In the genomic region with DNA sequence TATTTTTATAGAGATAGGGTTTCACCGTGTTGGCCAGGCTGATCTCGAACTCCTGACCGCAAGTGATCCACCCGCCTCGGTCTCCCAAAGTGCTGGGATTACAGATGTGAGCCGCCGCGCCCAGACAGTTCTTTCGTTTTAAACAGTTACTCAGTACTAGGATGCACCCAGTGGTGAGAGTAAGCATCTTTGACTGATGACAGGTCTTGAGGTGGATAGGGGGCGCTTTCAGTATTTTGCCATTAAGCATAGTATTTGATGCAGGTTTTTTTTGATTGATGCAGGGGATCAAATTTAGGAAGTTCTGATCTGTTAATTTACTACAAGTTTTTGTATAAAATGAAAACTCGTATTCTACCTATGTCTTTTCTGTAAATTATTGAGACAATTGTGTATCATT, we compare ENCODE assay signal across 31 cellular contexts. TPM values are rescaled to one million over a fixed set of nuclear protein-coding genes. Genes with fewer than 3 reads are reported as not detected.
A peak's percentile ranks its signal among the peaks of the same experiment; 100 is the strongest.
DNase-seq lines count a peak whose midpoint lies in the region; ATAC-seq and TF ChIP-seq lines count a peak whose summit lies in the region.
"Had no signal": no experiment of that assay in that cellular context is flagged by ENCODE, and none has a peak within 500 bp of the region (broad histone marks: within the 10 kb centered on the region; RNA-seq: fewer than 3 reads in every experiment).

No MANE protein-coding gene starts in this region.

- ATAC-seq in foreskin keratinocyte = no peak
- no peak for ATAC-seq in body of pancreas
- no peak for ATAC-seq in GM21723 (IDR thresholded peaks at IDR 0.05; ENCODE audit: unreplicated experiment)
- ATAC-seq: mucosa of descending colon had no signal

- TF ChIP-seq POLR2A in body of pancreas (IDR thresholded peaks at IDR 0.05) = no peak

- no peak overlapping the region for H4K91ac ChIP-seq in H9 (ENCODE audit: insufficient read length, low read depth, low read length)

- no peak overlapping the region for H2BK120ac ChIP-seq in H9 (ENCODE audit: low read depth, low read length, poor library complexity, severe bottlenecking)

- no peak overlapping the region for H3K56ac ChIP-seq in H9 (ENCODE audit: insufficient read length, low read depth, low read length)

- intact Hi-C loops in body of pancreas (cut with DNase I) = no loop called here

- H4K5ac ChIP-seq in H9 (ENCODE audit: insufficient read length, low read depth, low read length) = no peak overlapping the region

- TF ChIP-seq CTCF in C4-2B (conservative IDR thresholded peaks at IDR 0.05) (peak; percentile 20), H9 (conservative IDR thresholded peaks at IDR 0.05) (peak; percentile 60), foreskin keratinocyte (conservative IDR thresholded peaks at IDR 0.05) (peak; percentile 39), body of pancreas (IDR thresholded peaks at IDR 0.05) (no peak)

- no peak overlapping the region for H3K14ac ChIP-seq in H9 (ENCODE audit: insufficient read depth, low read length)

- H3K23me2 ChIP-seq in H9 (ENCODE audit: insufficient read length, low read depth, low read length, poor library complexity, severe bottlenecking) = no peaks in the 10 kb centered on the region

- no peaks in the 10 kb centered on the region for H3K27me3 ChIP-seq in H9 (ENCODE audit: insufficient read depth, low read length)
- H3K27me3 ChIP-seq in foreskin keratinocyte = no peaks in the 10 kb centered on the region
- H3K27me3 ChIP-seq in body of pancreas = no peaks in the 10 kb centered on the region
- H3K27me3 ChIP-seq: BE2C, stomach, thyroid gland had no signal

- H3K9me3 ChIP-seq in H9 (ENCODE audit: control insufficient read depth, low read depth, low read length) = no peaks in the 10 kb centered on the region
- H3K9me3 ChIP-seq in body of pancreas = no peaks in the 10 kb centered on the region
- H3K9me3 ChIP-seq: BE2C, mucosa of descending colon, stomach, thyroid gland had no signal

- WGBS in H9 (ENCODE audit: extremely low coverage, insufficient read length, low lambda C conversion rate) = no CpG with 5 or more reads among the region's 11 CpGs
- 94% methylated on average over 11 of the region's 11 CpGs for WGBS in body of pancreas, 2 donors

- H3K4me1 ChIP-seq in H9 (ENCODE audit: insufficient read depth, low read length) (no peaks in the 10 kb centered on the region), foreskin keratinocyte (no peaks in the 10 kb centered on the region), body of pancreas (peaks cover 9% of the 10 kb centered on the region)
- H3K4me1 ChIP-seq: BE2C, thyroid gland had no signal

- no peak overlapping the region for H4K8ac ChIP-seq in H9 (replicated peaks; ENCODE audit: insufficient read length, low read depth, low read length)

- no peaks in the 10 kb centered on the region for H3K27me3 Mint-ChIP-seq in H9 (ENCODE audit: low read depth)

- H4K20me1 ChIP-seq in H9 (ENCODE audit: control insufficient read depth, insufficient read depth, insufficient read length) = no peaks in the 10 kb centered on the region

- H3K4me1 Mint-ChIP-seq in H9 = no peaks in the 10 kb centered on the region
- H3K4me1 Mint-ChIP-seq: nephron had no signal

- H3K9me3 Mint-ChIP-seq in H9 = no peaks in the 10 kb centered on the region
- H3K9me3 Mint-ChIP-seq: activated naive CD4-positive, alpha-beta T cell treated with anti-CD3 and anti-CD28 coated beads for 36 hours; nephron had no signal

- H2BK12ac ChIP-seq in H9 (ENCODE audit: insufficient read length, low read depth, low read length) = no peak overlapping the region

- H3K79me2 ChIP-seq in H9 (ENCODE audit: insufficient read depth, low read length) = no peaks in the 10 kb centered on the region

- H3K79me1 ChIP-seq in H9 (ENCODE audit: insufficient read depth, low read depth, low read length, poor library complexity, severe bottlenecking) = no peaks in the 10 kb centered on the region

- H3K36me3 ChIP-seq in body of pancreas (replicated peaks in 1 of 2; ENCODE audit: insufficient read depth in 1 of 2, low read depth in 2 of 2) = no peaks in the 10 kb centered on the region
- H3K36me3 ChIP-seq: BE2C, thyroid gland, WERI-Rb-1 had no signal

- peaks cover 9 to 43% (median 39%) of the 10 kb centered on the region in 3 experiments; a peak in 6 of 7 replicates for H3K36me3 Mint-ChIP-seq in H9 (ENCODE audit: insufficient read depth in 1 of 3, low read depth in 3 of 3)

- H3K4me3 Mint-ChIP-seq in H9 = no peak overlapping the region
- H3K4me3 Mint-ChIP-seq: activated naive CD4-positive, alpha-beta T cell treated with anti-CD3 and anti-CD28 coated beads for 36 hours; nephron had no signal

- H2BK5ac ChIP-seq in H9 (ENCODE audit: insufficient read length, low read length) = no peak overlapping the region

- H3K27ac ChIP-seq in C4-2B (no peak overlapping the region), H9 (ENCODE audit: insufficient read length, low read depth, low read length) (no peak overlapping the region), foreskin keratinocyte (no peak overlapping the region), body of pancreas (no peak overlapping the region)
- H3K27ac ChIP-seq: stomach, thyroid gland, WERI-Rb-1 had no signal

- H2BK15ac ChIP-seq in H9 (ENCODE audit: low read depth, low read length) = no peak overlapping the region

- no peak overlapping the region for H3K18ac ChIP-seq in H9 (ENCODE audit: insufficient read length, low read depth, low read length)

- no peak overlapping the region for H3K4me2 ChIP-seq in H9 (ENCODE audit: insufficient read depth, insufficient read length, low read length)

- H3K27ac Mint-ChIP-seq in H9 = no peak overlapping the region
- H3K27ac Mint-ChIP-seq: activated naive CD4-positive, alpha-beta T cell treated with anti-CD3 and anti-CD28 coated beads for 36 hours; nephron had no signal

- no peak overlapping the region for H3K23ac ChIP-seq in H9 (ENCODE audit: insufficient read length, low read depth, low read length)

- no peak overlapping the region for H2AK5ac ChIP-seq in H9 (ENCODE audit: insufficient read length, low read length)

- H3T11ph ChIP-seq in H9 (ENCODE audit: low read length) = no peak overlapping the region

- no peak overlapping the region for H3K9ac ChIP-seq in H9 (ENCODE audit: extremely low read depth, insufficient read length, low read length)

- H2AFZ ChIP-seq in H9 (ENCODE audit: low read length) = no peak overlapping the region

- H3K4ac ChIP-seq in H9 (ENCODE audit: low read depth, low read length) = no peak overlapping the region

- no peak for DNase-seq in H9
- peak; percentile 11 for DNase-seq in RPMI8226
- no peak for DNase-seq in foreskin keratinocyte
- DNase-seq in HuH-7.5 (ENCODE audit: low spot score) = no peak
- DNase-seq in body of pancreas = no peak
- DNase-seq in activated CD8-positive, alpha-beta memory T cell treated with anti-CD3 and anti-CD28 coated beads, Interleukin-2, amount 50 U/mL, for 4 hours = no peak
- DNase-seq: ACHN; activated CD4-positive, alpha-beta T cell treated with anti-CD3 and anti-CD28 coated beads, Interleukin-2, amount 50 U/mL, for 1 hour; activated naive CD4-positive, alpha-beta T cell treated with anti-CD3 and anti-CD28 coated beads for 36 hours; BE2C; DMS53; mucosa of descending colon; NCI-H2171; NCI-H510A; SHP77; small intestine; stimulated activated CD4-positive, alpha-beta T cell treated with anti-CD3 and anti-CD28 coated beads, Interleukin-2, amount 100 ng/mL, for 24 hours; stomach; T1000; thyroid gland; WERI-Rb-1 had no signal

- no peak overlapping the region for H2BK20ac ChIP-seq in H9 (ENCODE audit: low read depth, low read length, poor library complexity, severe bottlenecking)

- H3K4me3 ChIP-seq in body of pancreas = no peak overlapping the region
- H3K4me3 ChIP-seq: mucosa of descending colon, stomach, thyroid gland had no signal

RNA-seq across cellular contexts. Expression of gene TRIM34, which starts 13.2 kb away (rescaled TPM):
- total RNA-seq in H9 (2021) (0.35 and 0.59 TPM in 2 replicates), foreskin keratinocyte (6.8 and 8.1 TPM in 2 replicates), body of pancreas (1 to 10 TPM; 2.9 to 4.6 TPM)
- polyA plus RNA-seq in foreskin keratinocyte = 4.2 and 6.1 TPM in 2 replicates

RNA-seq across cellular contexts. Expression of gene TRIM6, which starts 15.2 kb away (rescaled TPM):
- total RNA-seq in H9 (2021) (14.1 and 17.9 TPM in 2 replicates), foreskin keratinocyte (3.6 and 4.6 TPM in 2 replicates), body of pancreas (1 to 10 TPM; 2.1 to 2.6 TPM)
- 2.0 and 2.8 TPM in 2 replicates for polyA plus RNA-seq in foreskin keratinocyte

RNA-seq across cellular contexts. Expression of gene OR52B6, which starts 30.9 kb away (rescaled TPM):
- total RNA-seq in H9 (2021) (not detected in 2 replicates), foreskin keratinocyte (not detected in 2 replicates), body of pancreas (not detected)
- not detected in 2 replicates for polyA plus RNA-seq in foreskin keratinocyte
- total RNA-seq: activated naive CD4-positive, alpha-beta T cell treated with anti-CD3 and anti-CD28 coated beads for 36 hours; chondrocyte; H4; HT1080; lower leg skin; mucosa of descending colon; osteocyte; renal cortical epithelial cell; stomach; thyroid gland had no signal
- polyA plus RNA-seq: keratinocyte, small intestine, stomach had no signal

Comparison
In these comparisons a context has a peak if more than half of its experiments do, and no peak if none do; other contexts are left out.
1. CTCF ChIP-seq: peak in C4-2B (single experiment), H9 (single experiment) and foreskin keratinocyte (single experiment); none in body of pancreas (0 of 7).